27 cellular contexts compared by ENCODE assay signal in genomic region chr2:27314709-27315108, GRCh38. TPM values are rescaled to one million over a fixed set of nuclear protein-coding genes. Genes with fewer than 3 reads are reported as not detected.
"Had no signal": no experiment of that assay in that cellular context is flagged by ENCODE, and none has a peak within 500 bp of the region (broad histone marks: within the 10 kb centered on the region; RNA-seq: fewer than 3 reads in every experiment).

No MANE protein-coding gene starts in this region.

- H3K4me1 ChIP-seq: gastroesophageal sphincter, parathyroid adenoma, right atrium auricular region, testis, tibial nerve, upper lobe of right lung, vagina had no signal

- H2AFZ ChIP-seq: hepatocyte, parathyroid adenoma had no signal

- H3K9ac ChIP-seq: parathyroid adenoma had no signal

- H3K27ac ChIP-seq: coronary artery, gastroesophageal sphincter, hepatocyte, parathyroid adenoma, right atrium auricular region, testis, tibial nerve, upper lobe of right lung, vagina had no signal

- H3K79me2 ChIP-seq: hepatocyte had no signal

- H3K4me3 ChIP-seq: coronary artery, gastroesophageal sphincter, hepatocyte, right atrium auricular region, testis, tibial nerve, upper lobe of right lung, vagina had no signal

- H3K9me3 ChIP-seq: gastroesophageal sphincter, right atrium auricular region, testis, tibial nerve, upper lobe of right lung, vagina had no signal

- ATAC-seq: gastroesophageal sphincter; natural killer cell treated with Interleukin-12 subunit alpha and Interleukin-12 subunit beta and Interleukin-15 and Interleukin-18, amount 100 ng/mL, for 72 hours; stimulated activated memory B cell treated with anti-CD40 and anti-IgM and Interleukin-4, amounts not matched to agents 10 μg/mL and 1 μg/mL and 100 μg/mL, for 72 hours; stimulated activated naive CD8-positive, alpha-beta T cell treated with anti-CD3 and anti-CD28 coated beads, Interleukin-15, amount 100 ng/mL, for 72 hours; upper lobe of right lung had no signal

- H3K27me3 ChIP-seq: gastroesophageal sphincter, hepatocyte, right atrium auricular region, testis, tibial nerve, upper lobe of right lung, vagina had no signal

- H3K4me2 ChIP-seq: hepatocyte had no signal

- DNase-seq: central memory CD4-positive, alpha-beta T cell; effector CD4-positive, alpha-beta T cell; endodermal cell; glutamatergic neuron; midbrain; occipital lobe; stimulated activated CD4-positive, alpha-beta T cell treated with anti-CD3 and anti-CD28 coated beads, Interleukin-15, amount 100 ng/mL, for 24 hours; stimulated activated CD4-positive, alpha-beta T cell treated with anti-CD3 and anti-CD28 coated beads, Interleukin-1b, Interleukin-23, amount 100 ng/mL, for 48 hours; stimulated activated CD4-positive, alpha-beta T cell treated with anti-CD3 and anti-CD28 coated beads, Interleukin-4, amount 100 ng/mL, for 24 hours; stimulated activated naive CD8-positive, alpha-beta T cell treated with anti-CD3 and anti-CD28 coated beads, Interleukin-15, amount 100 ng/mL, for 72 hours; testis; upper lobe of right lung had no signal

- FAIRE-seq: endothelial cell of umbilical vein had no signal

RNA-seq across cellular contexts. Expression of gene UCN, which starts 6.5 kb away (rescaled TPM):
- polyA plus RNA-seq: fibroblast of lung had no signal

RNA-seq across cellular contexts. Expression of gene TRIM54, which starts 32.5 kb away (rescaled TPM):
- total RNA-seq: chondrocyte, hepatocyte, lower leg skin, occipital lobe, pulmonary artery endothelial cell, upper lobe of right lung had no signal
- polyA plus RNA-seq: fibroblast of lung, hepatocyte had no signal

RNA-seq across cellular contexts. Expression of gene DNAJC5G, which starts 39.5 kb away (rescaled TPM):
- total RNA-seq: chondrocyte; fibroblast of lung; gastroesophageal sphincter; hepatocyte; kidney epithelial cell; lower leg skin; natural killer cell treated with Interleukin-12 subunit alpha and Interleukin-12 subunit beta and Interleukin-15 and Interleukin-18, amount 100 ng/mL, for 72 hours; occipital lobe; pulmonary artery endothelial cell; upper lobe of right lung had no signal
- polyA plus RNA-seq: fibroblast of lung, hepatocyte had no signal
